ENCODE assay signal across 6 cellular contexts in the genomic region with DNA sequence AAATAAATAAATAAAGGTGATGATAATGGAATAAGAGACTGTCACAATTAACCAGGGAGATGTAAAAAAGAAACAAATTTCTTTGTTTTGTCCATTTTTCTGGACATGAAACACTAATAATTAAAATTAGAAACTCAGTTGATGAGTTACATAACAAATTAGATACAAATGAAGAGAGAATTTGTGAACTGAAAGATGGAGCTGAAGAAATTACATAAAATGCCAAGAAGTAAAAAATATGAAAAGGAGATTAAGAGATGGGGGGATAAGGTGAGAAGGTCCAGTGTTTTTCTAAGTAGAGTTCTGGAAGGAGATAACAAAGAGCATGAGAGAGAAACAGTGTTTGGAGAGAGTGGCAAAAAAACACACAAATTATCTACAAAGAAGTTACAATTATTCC.
"Had no signal": no experiment of that assay in that cellular context is flagged by ENCODE, and none has a peak within 500 bp of the region (broad histone marks: within the 10 kb centered on the region; RNA-seq: fewer than 3 reads in every experiment).

No MANE protein-coding gene starts in this region.

- H3K27ac ChIP-seq: HL-60 had no signal

- H3K27ac Mint-ChIP-seq: GM23338, H9, HFFc6 had no signal

- H3K4me3 ChIP-seq: GM23338 had no signal

- H3K4me2 ChIP-seq: GM23338 had no signal

- H3K4me1 Mint-ChIP-seq: GM23338, H9 had no signal

- H3K4me3 Mint-ChIP-seq: GM23338, H9, HFFc6 had no signal

- DNase-seq: H9, HFFc6, IMR-90, KBM-7 had no signal

- H2AFZ ChIP-seq: GM23338 had no signal

- ATAC-seq: GM23338 had no signal
